ENCODE assay signal across 23 cellular contexts in the genomic region with DNA sequence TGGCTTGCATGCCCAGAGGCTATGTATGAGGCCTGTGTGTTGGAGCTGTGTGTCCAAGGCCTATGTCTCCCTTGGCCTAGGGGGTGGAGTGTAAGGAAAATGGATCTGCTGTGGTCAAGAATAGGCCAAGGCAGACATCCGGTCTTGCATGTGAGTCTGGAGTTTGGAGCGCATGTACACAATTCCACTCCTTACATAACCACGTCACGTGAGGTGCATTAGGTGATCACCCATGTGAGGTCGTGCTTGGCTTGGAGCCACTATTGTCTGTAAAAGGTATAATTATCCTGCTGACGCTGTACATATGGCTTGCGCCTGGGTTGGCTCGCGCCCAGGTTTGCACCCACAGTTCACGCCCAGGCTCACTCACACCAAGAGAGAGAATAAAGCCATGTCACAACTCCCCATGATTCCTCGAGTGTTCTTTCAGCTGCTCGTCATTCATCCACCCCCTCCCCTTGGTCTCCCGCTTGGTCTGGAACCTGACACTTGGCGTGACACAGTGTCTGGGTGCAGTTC.
"Had no signal": no experiment of that assay in that cellular context is flagged by ENCODE, and none has a peak within 500 bp of the region (broad histone marks: within the 10 kb centered on the region; RNA-seq: fewer than 3 reads in every experiment).

No MANE protein-coding gene starts in this region.

- H3K27me3 ChIP-seq: brain microvascular endothelial cell, dorsolateral prefrontal cortex, left lung, testis, transverse colon had no signal

- H3K27ac ChIP-seq: brain microvascular endothelial cell, coronary artery, dorsolateral prefrontal cortex, left lung, lower lobe of right lung, testis, transverse colon had no signal

- FAIRE-seq: astrocyte, frontal cortex had no signal

- H3K4me3 ChIP-seq: coronary artery, dorsolateral prefrontal cortex, left lung, lower lobe of right lung, testis, transverse colon had no signal

- H3K9me3 ChIP-seq: left lung, lower lobe of right lung, testis, transverse colon had no signal

- ATAC-seq: left lung, natural killer cell had no signal

- H3K4me1 ChIP-seq: left lung, lower lobe of right lung, testis, transverse colon had no signal

- DNase-seq: activated CD4-positive, alpha-beta T cell treated with anti-CD3 and anti-CD28 coated beads for 48 hours; activated CD4-positive, alpha-beta T cell treated with anti-CD3 and anti-CD28 coated beads, Interleukin-2, amount 50 U/mL, for 48 hours; activated CD8-positive, alpha-beta memory T cell treated with anti-CD3 and anti-CD28 coated beads for 24 hours; activated gamma-delta T cell; activated naive CD4-positive, alpha-beta T cell treated with anti-CD3 and anti-CD28 coated beads, Interleukin-2, amount 10 ng/mL, durations not matched to agents 7 days and 5 days; amniotic stem cell; brain microvascular endothelial cell; dorsolateral prefrontal cortex; effector memory CD4-positive, alpha-beta T cell; kidney glomerular epithelial cell; left lung; lower lobe of right lung; mesendoderm; natural killer cell; right cardiac atrium; stimulated activated CD4-positive, alpha-beta T cell treated with anti-CD3 and anti-CD28 coated beads, Interleukin-15, amount 100 ng/mL, for 24 hours; stimulated activated CD4-positive, alpha-beta T cell treated with anti-CD3 and anti-CD28 coated beads, Interleukin-2, amount 100 ng/mL, for 24 hours; stimulated activated naive B cell treated with anti-CD40 and anti-IgM and Interleukin-4, amounts not matched to agents 10 μg/mL and 1 μg/mL and 100 μg/mL, for 72 hours; testis; transverse colon had no signal

- H3K36me3 ChIP-seq: brain microvascular endothelial cell, left lung, lower lobe of right lung, transverse colon had no signal
